12 cellular contexts compared by ENCODE assay signal in genomic region chr1:24540051-24540905, GRCh38. TPM values are rescaled to one million over a fixed set of nuclear protein-coding genes. Genes with fewer than 3 reads are reported as not detected.
DNase-seq lines count a peak whose midpoint lies in the region; FAIRE-seq and TF ChIP-seq lines count a peak whose summit lies in the region.
"Had no signal": no experiment of that assay in that cellular context is flagged by ENCODE, and none has a peak within 500 bp of the region (broad histone marks: within the 10 kb centered on the region; RNA-seq: fewer than 3 reads in every experiment).

No MANE protein-coding gene starts in this region.

- no peaks in the 10 kb centered on the region for H4K20me1 ChIP-seq in keratinocyte (ENCODE audit: control insufficient read depth, extremely low read depth, insufficient read depth, low read length)

- H3K27me3 ChIP-seq in keratinocyte (ENCODE audit: control insufficient read depth, extremely low read depth, insufficient read depth, low read length) = no peaks in the 10 kb centered on the region
- H3K27me3 ChIP-seq in brain microvascular endothelial cell (replicated peaks) = no peaks in the 10 kb centered on the region
- no peaks in the 10 kb centered on the region for H3K27me3 ChIP-seq in esophagus muscularis mucosa

- H3K36me3 Mint-ChIP-seq in activated CD4-positive, alpha-beta T cell treated with anti-CD3 and anti-CD28 coated beads, Interleukin-2, amount 10 ng/mL, durations not matched to agents 7 days and 5 days (ENCODE audit: low read depth) = peaks cover 48% of the 10 kb centered on the region
- H3K36me3 Mint-ChIP-seq in type B pancreatic cell = no peaks in the 10 kb centered on the region

- no peak for TF ChIP-seq EP300 in esophagus muscularis mucosa (IDR thresholded peaks at IDR 0.05)

- H3K27ac Mint-ChIP-seq in activated CD4-positive, alpha-beta T cell treated with anti-CD3 and anti-CD28 coated beads, Interleukin-2, amount 10 ng/mL, durations not matched to agents 7 days and 5 days = peak overlapping the region; percentile 77
- H3K27ac Mint-ChIP-seq in type B pancreatic cell = peak overlapping the region; percentile 82

- TF ChIP-seq POLR2A in esophagus muscularis mucosa (IDR thresholded peaks at IDR 0.05; ENCODE audit: low read depth) = no peak

- no peak overlapping the region for H3K4me2 ChIP-seq in keratinocyte (ENCODE audit: control insufficient read depth, extremely low read depth, insufficient read depth, low read depth, low read length)

- no peaks in the 10 kb centered on the region for H3K27me3 Mint-ChIP-seq in activated CD4-positive, alpha-beta T cell treated with anti-CD3 and anti-CD28 coated beads, Interleukin-2, amount 10 ng/mL, durations not matched to agents 7 days and 5 days
- no peaks in the 10 kb centered on the region for H3K27me3 Mint-ChIP-seq in type B pancreatic cell

- H3K4me1 Mint-ChIP-seq in activated CD4-positive, alpha-beta T cell treated with anti-CD3 and anti-CD28 coated beads, Interleukin-2, amount 10 ng/mL, durations not matched to agents 7 days and 5 days = peaks cover 75% of the 10 kb centered on the region
- peaks cover 32% of the 10 kb centered on the region for H3K4me1 Mint-ChIP-seq in type B pancreatic cell (ENCODE audit: unreplicated experiment)

- H2AFZ ChIP-seq in keratinocyte (ENCODE audit: control insufficient read depth, low read length) = no peak overlapping the region

- intact Hi-C loops in esophagus muscularis mucosa (cut with DNase I) = no loop called here

- in situ Hi-C loops in brain microvascular endothelial cell (cut with HindIII; ENCODE audit: low pct_ligation_motif_present, low sequenced_read_pairs) = no loop called here

- CTCF ChIA-PET in activated CD4-positive, alpha-beta T cell treated with anti-CD3 and anti-CD28 coated beads, Interleukin-2, amount 10 ng/mL, durations not matched to agents 7 days and 5 days (lab: Charles Lee) = interaction anchor here (0.6 to 4.4 kb wide), 8 partner anchors 13 to 408 kb away, joined by 3 to 18 read pairs (median 4); partner anchors contain the start of genes NIPAL3 and STPG1

- no peak overlapping the region for H3K4me3 ChIP-seq in keratinocyte (ENCODE audit: control insufficient read depth in 2 of 3, extremely low read depth in 1 of 3, insufficient read depth in 2 of 3, low read depth in 1 of 3, low read length in 3 of 3)
- no peak overlapping the region for H3K4me3 ChIP-seq in brain microvascular endothelial cell (ENCODE audit: low read depth, low read length)
- H3K4me3 ChIP-seq in esophagus muscularis mucosa = no peak overlapping the region

- no peaks in the 10 kb centered on the region for H3K9me3 ChIP-seq in keratinocyte (ENCODE audit: control insufficient read depth, low read depth, low read length)
- no peaks in the 10 kb centered on the region for H3K9me3 ChIP-seq in esophagus muscularis mucosa

- DNase-seq in stimulated activated CD4-positive, alpha-beta T cell treated with anti-CD3 and anti-CD28 coated beads, Interleukin-2, amount 100 ng/mL, for 24 hours = peak; percentile 36 to 41
- no peak for DNase-seq in stimulated activated CD4-positive, alpha-beta T cell treated with anti-CD3 and anti-CD28 coated beads, Interleukin-4, amount 100 ng/mL, for 4 hours
- DNase-seq in activated CD4-positive, alpha-beta T cell treated with anti-CD3 and anti-CD28 coated beads, Interleukin-2, amount 10 ng/mL, durations not matched to agents 7 days and 5 days = no peak
- no peak for DNase-seq in keratinocyte (ENCODE audit: low read depth, low spot score)
- no peak for DNase-seq in type B pancreatic cell (ENCODE audit: extremely low spot score, unreplicated experiment)
- no peak for DNase-seq in brain microvascular endothelial cell
- no peak for DNase-seq in NCI-H526 (lab: John Stamatoyannopoulos, UW)
- DNase-seq in esophagus muscularis mucosa (ENCODE audit: extremely low spot score) = no peak
- DNase-seq: AML-193, NCI-H1417, NCI-H69, right cardiac atrium had no signal

- WGBS in esophagus muscularis mucosa = 85% methylated on average over 15 of the region's 15 CpGs

- FAIRE-seq in keratinocyte (lab: Jason Lieb, UNC) = peak; percentile 5

- H3K36me3 ChIP-seq in keratinocyte (ENCODE audit: control insufficient read depth in 2 of 2, extremely low read depth in 1 of 2, insufficient read depth in 2 of 2, low read length in 2 of 2) (peaks cover 2 to 3% of the 10 kb centered on the region in 2 experiments), brain microvascular endothelial cell (replicated peaks) (peaks cover under 1% of the 10 kb centered on the region), esophagus muscularis mucosa (peaks cover 0 to 8% (median 6%) of the 10 kb centered on the region in 4 donors)

- no peaks in the 10 kb centered on the region for H3K79me2 ChIP-seq in keratinocyte (ENCODE audit: control insufficient read depth, insufficient read depth, low read length)

- peak overlapping the region; percentile 26 for H3K4me3 Mint-ChIP-seq in activated CD4-positive, alpha-beta T cell treated with anti-CD3 and anti-CD28 coated beads, Interleukin-2, amount 10 ng/mL, durations not matched to agents 7 days and 5 days
- no peak overlapping the region for H3K4me3 Mint-ChIP-seq in type B pancreatic cell

- no peaks in the 10 kb centered on the region for H3K9me3 Mint-ChIP-seq in activated CD4-positive, alpha-beta T cell treated with anti-CD3 and anti-CD28 coated beads, Interleukin-2, amount 10 ng/mL, durations not matched to agents 7 days and 5 days
- no peaks in the 10 kb centered on the region for H3K9me3 Mint-ChIP-seq in type B pancreatic cell

- POLR2A ChIA-PET in activated CD4-positive, alpha-beta T cell treated with anti-CD3 and anti-CD28 coated beads, Interleukin-2, amount 10 ng/mL, durations not matched to agents 7 days and 5 days (lab: Charles Lee) = interaction anchor here (0.6 kb wide), 1 partner anchor 15 kb away, joined by 4 read pairs; no protein-coding TSS in a partner anchor

- no peak overlapping the region for H3K27ac ChIP-seq in keratinocyte (ENCODE audit: control insufficient read depth, insufficient read depth, low read length)
- no peak overlapping the region for H3K27ac ChIP-seq in brain microvascular endothelial cell
- H3K27ac ChIP-seq in esophagus muscularis mucosa (replicated peaks in 1 of 4) = no peak overlapping the region

- no peak overlapping the region for H3K9ac ChIP-seq in keratinocyte (ENCODE audit: control insufficient read depth, extremely low read depth, insufficient read depth, low read length)

- TF ChIP-seq CTCF in keratinocyte (optimal IDR thresholded peaks at IDR 0.05 in 1 of 3, IDR thresholded peaks at IDR 0.05 in 1 of 3, conservative IDR thresholded peaks at IDR 0.05 in 1 of 3; ENCODE audit: extremely low read depth in 1 of 3, insufficient read depth in 2 of 3, low read length in 3 of 3) (no peak), type B pancreatic cell (conservative IDR thresholded peaks at IDR 0.05) (no peak), brain microvascular endothelial cell (IDR thresholded peaks at IDR 0.05; ENCODE audit: low read depth, low read length, missing control alignments) (no peak), esophagus muscularis mucosa (IDR thresholded peaks at IDR 0.05) (no peak)

- H3K9me1 ChIP-seq in keratinocyte (ENCODE audit: control insufficient read depth, extremely low read depth, insufficient read depth, low read length) = no peaks in the 10 kb centered on the region

- H3K4me1 ChIP-seq in keratinocyte (ENCODE audit: control insufficient read depth, extremely low read depth, insufficient read depth, low read length) (peaks cover 32% of the 10 kb centered on the region), esophagus muscularis mucosa (no peaks in the 10 kb centered on the region)

- dilution Hi-C loops in keratinocyte (cut with MboI; ENCODE audit: extremely low pct_ligation_motif_present, low sequenced_read_pairs) = no loop called here

RNA-seq across cellular contexts. Expression of gene NCMAP, which starts 15.6 kb away (rescaled TPM):
- not detected for total RNA-seq in activated CD4-positive, alpha-beta T cell treated with anti-CD3 and anti-CD28 coated beads, Interleukin-2, amount 10 ng/mL, durations not matched to agents 7 days and 5 days
- 0.02 to 0.05 TPM in 2 of 3 replicates, not detected in the other for polyA plus RNA-seq in keratinocyte
- not detected for polyA plus RNA-seq in keratinocyte (2011; ENCODE audit: low read depth)
- 0.06 TPM in 2 replicates for polyA plus RNA-seq in keratinocyte (2011; cell fraction: cytosol; rRNA removed)
- polyA plus RNA-seq in keratinocyte (2011; cell fraction: nucleus; rRNA removed) = 0.03 TPM in 2 replicates
- 0.03 TPM in 1 of 2 replicates, not detected in the other for polyA plus RNA-seq in keratinocyte (2012; ENCODE audit: low replicate concordance)
- polyA minus RNA-seq in keratinocyte = 0.03 TPM in 1 of 3 replicates, not detected in the others
- not detected for polyA minus RNA-seq in keratinocyte (2011; cell fraction: cytosol; rRNA and poly(A)+ RNA removed)
- polyA minus RNA-seq in keratinocyte (2011; cell fraction: nucleus; rRNA and poly(A)+ RNA removed) = not detected in 2 replicates
- total RNA-seq in type B pancreatic cell (ENCODE audit: low replicate concordance) (2.1 and 2.4 TPM in 2 replicates), esophagus muscularis mucosa (under 1 TPM in 3 of 4 donors, not detected in 1; 0.17 to 0.65 (median 0.34) TPM)

RNA-seq across cellular contexts. Expression of gene RCAN3, which starts 37.6 kb away (rescaled TPM):
- 100 to 1,000 TPM in 1 of 2 experiments, 10 to 100 TPM in 1; 96.8 to 100 TPM for total RNA-seq in activated CD4-positive, alpha-beta T cell treated with anti-CD3 and anti-CD28 coated beads, Interleukin-2, amount 10 ng/mL, durations not matched to agents 7 days and 5 days
- polyA plus RNA-seq in keratinocyte = 7.9 to 22.1 TPM (median 13.8 TPM) in 3 replicates
- 13.6 TPM for polyA plus RNA-seq in keratinocyte (2011; ENCODE audit: low read depth)
- polyA plus RNA-seq in keratinocyte (2011; cell fraction: cytosol; rRNA removed) = 15.7 and 17.4 TPM in 2 replicates
- polyA plus RNA-seq in keratinocyte (2011; cell fraction: nucleus; rRNA removed) = 14.9 and 16.2 TPM in 2 replicates
- 6.5 and 12.7 TPM in 2 replicates for polyA plus RNA-seq in keratinocyte (2012; ENCODE audit: low replicate concordance)
- 14.0 to 16.4 TPM (median 16.3 TPM) in 3 replicates for polyA minus RNA-seq in keratinocyte
- 13.4 TPM for polyA minus RNA-seq in keratinocyte (2011; cell fraction: cytosol; rRNA and poly(A)+ RNA removed)
- 6.5 and 17.7 TPM in 2 replicates for polyA minus RNA-seq in keratinocyte (2011; cell fraction: nucleus; rRNA and poly(A)+ RNA removed)
- total RNA-seq in type B pancreatic cell (ENCODE audit: low replicate concordance) = 20.4 and 40.8 TPM in 2 replicates
- total RNA-seq in esophagus muscularis mucosa = 10 to 100 TPM in 2 of 4 donors, 1 to 10 TPM in 2; 5.3 to 14.0 (median 9.3) TPM

Comparison
In these comparisons a context has a peak if more than half of its experiments do, and no peak if none do; other contexts are left out.
1. DNase-seq: peak in stimulated activated CD4-positive, alpha-beta T cell treated with anti-CD3 and anti-CD28 coated beads, Interleukin-2, amount 100 ng/mL, for 24 hours (2 of 2); none in stimulated activated CD4-positive, alpha-beta T cell treated with anti-CD3 and anti-CD28 coated beads, Interleukin-4, amount 100 ng/mL, for 4 hours (0 of 2), activated CD4-positive, alpha-beta T cell treated with anti-CD3 and anti-CD28 coated beads, Interleukin-2, amount 10 ng/mL, durations not matched to agents 7 days and 5 days (single experiment), keratinocyte (single experiment), type B pancreatic cell (single experiment), brain microvascular endothelial cell (single experiment), NCI-H526 (0 of 2) and esophagus muscularis mucosa (single experiment).